Comparison of ENCODE assay signal across 1 cellular context in the genomic region with DNA sequence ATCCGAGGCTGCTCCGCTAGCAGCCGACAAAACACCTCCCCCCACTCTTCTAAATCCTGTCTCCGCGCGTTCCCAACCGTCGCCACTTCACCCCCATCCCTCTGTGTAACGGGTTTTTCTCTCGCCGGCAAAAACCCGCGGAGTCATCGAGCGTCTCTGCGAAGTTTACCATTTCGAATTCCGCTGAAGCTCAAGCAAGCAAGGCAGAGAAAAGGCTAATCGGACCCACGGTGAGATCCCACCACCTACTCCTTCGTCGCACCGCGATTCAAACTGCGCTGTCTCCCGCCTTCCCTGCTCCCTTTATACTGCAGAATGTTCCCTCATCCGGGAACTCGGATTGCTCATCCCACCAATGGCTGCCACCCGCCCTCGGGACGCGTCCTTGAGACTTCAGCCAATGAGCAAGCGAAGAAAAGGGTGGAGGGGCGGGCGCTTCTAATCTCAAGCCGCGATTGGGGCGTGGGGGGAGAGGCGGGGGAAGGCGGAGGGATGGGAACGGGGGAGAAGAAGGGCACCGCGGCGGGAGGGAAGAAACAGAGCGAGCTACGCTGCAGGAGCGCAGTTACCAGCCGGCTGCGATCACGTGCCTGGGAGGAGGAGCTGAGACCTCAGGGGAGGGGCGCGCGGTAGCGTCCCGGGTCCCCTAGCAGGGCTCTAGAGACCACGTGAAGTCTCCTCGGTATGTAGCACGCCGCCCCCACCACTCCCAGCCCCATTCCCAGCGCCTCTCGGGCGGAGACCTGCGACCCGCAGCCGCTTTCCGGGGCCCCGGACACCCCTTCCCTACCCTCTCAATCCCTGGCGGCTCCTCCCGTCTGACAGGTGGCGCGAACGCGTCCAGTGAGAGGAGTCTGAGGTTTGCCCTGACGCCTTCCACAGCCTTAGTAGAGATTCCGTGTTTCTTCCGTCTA.
TF ChIP-seq lines count a peak whose summit lies in the region.

A gene (minus strand): TSS at position 277 of the 914 bp plus-strand sequence. CDS start 105 bp downstream, at position 172.

TF ChIP-seq in K562, 482 proteins besides CTCF, POLR2A, EP300 and RAD21 (continued from another document and continues in another):
- TF ChIP-seq, protein P1, sequence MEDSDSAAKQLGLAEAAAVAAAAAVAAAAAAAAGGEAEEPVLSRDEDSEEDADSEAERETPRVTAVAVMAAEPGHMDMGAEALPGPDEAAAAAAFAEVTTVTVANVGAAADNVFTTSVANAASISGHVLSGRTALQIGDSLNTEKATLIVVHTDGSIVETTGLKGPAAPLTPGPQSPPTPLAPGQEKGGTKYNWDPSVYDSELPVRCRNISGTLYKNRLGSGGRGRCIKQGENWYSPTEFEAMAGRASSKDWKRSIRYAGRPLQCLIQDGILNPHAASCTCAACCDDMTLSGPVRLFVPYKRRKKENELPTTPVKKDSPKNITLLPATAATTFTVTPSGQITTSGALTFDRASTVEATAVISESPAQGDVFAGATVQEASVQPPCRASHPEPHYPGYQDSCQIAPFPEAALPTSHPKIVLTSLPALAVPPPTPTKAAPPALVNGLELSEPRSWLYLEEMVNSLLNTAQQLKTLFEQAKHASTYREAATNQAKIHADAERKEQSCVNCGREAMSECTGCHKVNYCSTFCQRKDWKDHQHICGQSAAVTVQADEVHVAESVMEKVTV (CRISPR knock-in tag; IDR thresholded peaks at IDR 0.05), result no peak
- TF ChIP-seq RBFOX2 (IDR thresholded peaks at IDR 0.05; ENCODE audit: low read depth, low read length), result peak; percentile 97
- TF ChIP-seq TSC22D4 (tag; IDR thresholded peaks at IDR 0.05), result no peak
- no peak for TF ChIP-seq ZKSCAN8 (CRISPR knock-in tag; IDR thresholded peaks at IDR 0.05)
- no peak for TF ChIP-seq KDM4B (IDR thresholded peaks at IDR 0.05; ENCODE audit: borderline replicate concordance in 2 of 2, low read depth in 1 of 2)
- TF ChIP-seq STAT5A (IDR thresholded peaks at IDR 0.05; ENCODE audit: borderline replicate concordance, low read length), result no peak
- no peak for TF ChIP-seq NFE2L1 (tag; IDR thresholded peaks at IDR 0.05; ENCODE audit: borderline replicate concordance, low read depth)
- no peak for TF ChIP-seq ARHGAP35 (IDR thresholded peaks at IDR 0.05; ENCODE audit: partially characterized antibody)
- no peak for TF ChIP-seq ZSCAN32 (CRISPR knock-in tag; IDR thresholded peaks at IDR 0.05)
- TF ChIP-seq, protein P2, sequence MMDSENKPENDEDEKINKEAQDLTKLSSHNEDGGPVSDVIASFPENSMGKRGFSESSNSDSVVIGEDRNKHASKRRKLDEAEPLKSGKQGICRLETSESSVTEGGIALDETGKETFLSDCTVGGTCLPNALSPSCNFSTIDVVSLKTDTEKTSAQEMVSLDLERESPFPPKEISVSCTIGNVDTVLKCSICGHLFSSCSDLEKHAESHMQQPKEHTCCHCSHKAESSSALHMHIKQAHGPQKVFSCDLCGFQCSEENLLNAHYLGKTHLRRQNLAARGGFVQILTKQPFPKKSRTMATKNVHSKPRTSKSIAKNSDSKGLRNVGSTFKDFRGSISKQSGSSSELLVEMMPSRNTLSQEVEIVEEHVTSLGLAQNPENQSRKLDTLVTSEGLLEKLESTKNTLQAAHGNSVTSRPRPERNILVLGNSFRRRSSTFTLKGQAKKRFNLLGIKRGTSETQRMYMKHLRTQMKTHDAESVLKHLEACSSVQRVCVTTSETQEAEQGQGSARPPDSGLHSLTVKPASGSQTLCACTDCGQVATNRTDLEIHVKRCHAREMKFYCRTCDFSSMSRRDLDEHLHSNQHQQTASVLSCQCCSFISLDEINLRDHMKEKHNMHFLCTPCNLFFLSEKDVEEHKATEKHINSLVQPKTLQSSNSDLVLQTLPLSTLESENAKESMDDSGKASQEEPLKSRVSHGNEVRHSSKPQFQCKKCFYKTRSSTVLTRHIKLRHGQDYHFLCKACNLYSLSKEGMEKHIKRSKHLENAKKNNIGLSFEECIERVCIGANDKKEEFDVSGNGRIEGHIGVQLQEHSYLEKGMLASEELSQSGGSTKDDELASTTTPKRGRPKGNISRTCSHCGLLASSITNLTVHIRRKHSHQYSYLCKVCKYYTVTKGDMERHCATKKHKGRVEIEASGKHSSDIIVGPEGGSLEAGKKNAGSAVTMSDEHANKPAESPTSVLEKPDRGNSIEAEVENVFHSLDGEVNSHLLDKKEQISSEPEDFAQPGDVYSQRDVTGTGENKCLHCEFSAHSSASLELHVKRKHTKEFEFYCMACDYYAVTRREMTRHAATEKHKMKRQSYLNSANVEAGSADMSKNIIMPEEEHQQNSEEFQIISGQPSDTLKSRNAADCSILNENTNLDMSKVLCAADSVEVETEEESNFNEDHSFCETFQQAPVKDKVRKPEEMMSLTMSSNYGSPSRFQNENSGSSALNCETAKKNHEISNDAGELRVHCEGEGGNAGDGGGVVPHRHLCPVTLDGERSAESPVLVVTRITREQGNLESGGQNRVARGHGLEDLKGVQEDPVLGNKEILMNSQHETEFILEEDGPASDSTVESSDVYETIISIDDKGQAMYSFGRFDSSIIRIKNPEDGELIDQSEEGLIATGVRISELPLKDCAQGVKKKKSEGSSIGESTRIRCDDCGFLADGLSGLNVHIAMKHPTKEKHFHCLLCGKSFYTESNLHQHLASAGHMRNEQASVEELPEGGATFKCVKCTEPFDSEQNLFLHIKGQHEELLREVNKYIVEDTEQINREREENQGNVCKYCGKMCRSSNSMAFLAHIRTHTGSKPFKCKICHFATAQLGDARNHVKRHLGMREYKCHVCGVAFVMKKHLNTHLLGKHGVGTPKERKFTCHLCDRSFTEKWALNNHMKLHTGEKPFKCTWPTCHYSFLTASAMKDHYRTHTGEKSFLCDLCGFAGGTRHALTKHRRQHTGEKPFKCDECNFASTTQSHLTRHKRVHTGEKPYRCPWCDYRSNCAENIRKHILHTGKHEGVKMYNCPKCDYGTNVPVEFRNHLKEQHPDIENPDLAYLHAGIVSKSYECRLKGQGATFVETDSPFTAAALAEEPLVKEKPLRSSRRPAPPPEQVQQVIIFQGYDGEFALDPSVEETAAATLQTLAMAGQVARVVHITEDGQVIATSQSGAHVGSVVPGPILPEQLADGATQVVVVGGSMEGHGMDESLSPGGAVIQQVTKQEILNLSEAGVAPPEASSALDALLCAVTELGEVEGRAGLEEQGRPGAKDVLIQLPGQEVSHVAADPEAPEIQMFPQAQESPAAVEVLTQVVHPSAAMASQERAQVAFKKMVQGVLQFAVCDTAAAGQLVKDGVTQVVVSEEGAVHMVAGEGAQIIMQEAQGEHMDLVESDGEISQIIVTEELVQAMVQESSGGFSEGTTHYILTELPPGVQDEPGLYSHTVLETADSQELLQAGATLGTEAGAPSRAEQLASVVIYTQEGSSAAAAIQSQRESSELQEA (IDR thresholded peaks at IDR 0.05; ENCODE audit: low read depth), result no peak
- no peak for TF ChIP-seq NUFIP1 (IDR thresholded peaks at IDR 0.05; ENCODE audit: partially characterized antibody)
- no peak; the same call in 1 of the 2 replicates for TF ChIP-seq NCOA1 (IDR thresholded peaks at IDR 0.05; ENCODE audit: low read depth)
- TF ChIP-seq BRCA1 (IDR thresholded peaks at IDR 0.05), result no peak
- no peak for TF ChIP-seq BRCA1 (CRISPR knock-in tag; IDR thresholded peaks at IDR 0.05)
- TF ChIP-seq MTA3 (IDR thresholded peaks at IDR 0.05; ENCODE audit: borderline replicate concordance), result peak; percentile 98
- no peak for TF ChIP-seq YBX1 (IDR thresholded peaks at IDR 0.05)
- no peak for TF ChIP-seq KDM1A (IDR thresholded peaks at IDR 0.05)
- TF ChIP-seq, protein P3, sequence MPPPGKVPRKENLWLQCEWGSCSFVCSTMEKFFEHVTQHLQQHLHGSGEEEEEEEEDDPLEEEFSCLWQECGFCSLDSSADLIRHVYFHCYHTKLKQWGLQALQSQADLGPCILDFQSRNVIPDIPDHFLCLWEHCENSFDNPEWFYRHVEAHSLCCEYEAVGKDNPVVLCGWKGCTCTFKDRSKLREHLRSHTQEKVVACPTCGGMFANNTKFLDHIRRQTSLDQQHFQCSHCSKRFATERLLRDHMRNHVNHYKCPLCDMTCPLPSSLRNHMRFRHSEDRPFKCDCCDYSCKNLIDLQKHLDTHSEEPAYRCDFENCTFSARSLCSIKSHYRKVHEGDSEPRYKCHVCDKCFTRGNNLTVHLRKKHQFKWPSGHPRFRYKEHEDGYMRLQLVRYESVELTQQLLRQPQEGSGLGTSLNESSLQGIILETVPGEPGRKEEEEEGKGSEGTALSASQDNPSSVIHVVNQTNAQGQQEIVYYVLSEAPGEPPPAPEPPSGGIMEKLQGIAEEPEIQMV (tag; conservative IDR thresholded peaks at IDR 0.05; ENCODE audit: low read depth), result no peak
- TF ChIP-seq, protein P4, sequence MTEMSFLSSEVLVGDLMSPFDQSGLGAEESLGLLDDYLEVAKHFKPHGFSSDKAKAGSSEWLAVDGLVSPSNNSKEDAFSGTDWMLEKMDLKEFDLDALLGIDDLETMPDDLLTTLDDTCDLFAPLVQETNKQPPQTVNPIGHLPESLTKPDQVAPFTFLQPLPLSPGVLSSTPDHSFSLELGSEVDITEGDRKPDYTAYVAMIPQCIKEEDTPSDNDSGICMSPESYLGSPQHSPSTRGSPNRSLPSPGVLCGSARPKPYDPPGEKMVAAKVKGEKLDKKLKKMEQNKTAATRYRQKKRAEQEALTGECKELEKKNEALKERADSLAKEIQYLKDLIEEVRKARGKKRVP (CRISPR knock-in tag; IDR thresholded peaks at IDR 0.05), result no peak
- no peak for TF ChIP-seq SOX6 (IDR thresholded peaks at IDR 0.05)
- no peak for TF ChIP-seq KLF6 (CRISPR knock-in tag; IDR thresholded peaks at IDR 0.05; ENCODE audit: borderline replicate concordance)
- TF ChIP-seq SMC3 (conservative IDR thresholded peaks at IDR 0.05; ENCODE audit: insufficient read depth, low read depth, low read length), result no peak
- TF ChIP-seq, protein P5, sequence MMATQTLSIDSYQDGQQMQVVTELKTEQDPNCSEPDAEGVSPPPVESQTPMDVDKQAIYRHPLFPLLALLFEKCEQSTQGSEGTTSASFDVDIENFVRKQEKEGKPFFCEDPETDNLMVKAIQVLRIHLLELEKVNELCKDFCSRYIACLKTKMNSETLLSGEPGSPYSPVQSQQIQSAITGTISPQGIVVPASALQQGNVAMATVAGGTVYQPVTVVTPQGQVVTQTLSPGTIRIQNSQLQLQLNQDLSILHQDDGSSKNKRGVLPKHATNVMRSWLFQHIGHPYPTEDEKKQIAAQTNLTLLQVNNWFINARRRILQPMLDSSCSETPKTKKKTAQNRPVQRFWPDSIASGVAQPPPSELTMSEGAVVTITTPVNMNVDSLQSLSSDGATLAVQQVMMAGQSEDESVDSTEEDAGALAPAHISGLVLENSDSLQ (IDR thresholded peaks at IDR 0.05), result peak; percentile 40; the same call in 1 of the 2 replicates
- TF ChIP-seq ESRRB (CRISPR knock-in tag; IDR thresholded peaks at IDR 0.05; ENCODE audit: borderline replicate concordance), result no peak
- no peak for TF ChIP-seq ZFP36 (IDR thresholded peaks at IDR 0.05; ENCODE audit: low read depth, low read length, partially characterized antibody)
- TF ChIP-seq ZBTB17 (CRISPR knock-in tag; IDR thresholded peaks at IDR 0.05), result no peak
- TF ChIP-seq ZNF830 (CRISPR knock-in tag; IDR thresholded peaks at IDR 0.05), result 0 out of 2 replicates have a peak, but pooled peaks have one; percentile 42
- TF ChIP-seq, protein P6, sequence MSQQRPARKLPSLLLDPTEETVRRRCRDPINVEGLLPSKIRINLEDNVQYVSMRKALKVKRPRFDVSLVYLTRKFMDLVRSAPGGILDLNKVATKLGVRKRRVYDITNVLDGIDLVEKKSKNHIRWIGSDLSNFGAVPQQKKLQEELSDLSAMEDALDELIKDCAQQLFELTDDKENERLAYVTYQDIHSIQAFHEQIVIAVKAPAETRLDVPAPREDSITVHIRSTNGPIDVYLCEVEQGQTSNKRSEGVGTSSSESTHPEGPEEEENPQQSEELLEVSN (IDR thresholded peaks at IDR 0.05; ENCODE audit: borderline replicate concordance in 1 of 2, extremely low read depth in 1 of 2, insufficient read depth in 1 of 2, insufficient read length in 1 of 2, low read depth in 1 of 2, low read length in 1 of 2, poor library complexity in 1 of 2, severe bottlenecking in 1 of 2), result peak; percentile 66 to 76
- no peak; the same call in 1 of the 2 replicates for TF ChIP-seq RFX1 (IDR thresholded peaks at IDR 0.05)
- TF ChIP-seq, protein P7, sequence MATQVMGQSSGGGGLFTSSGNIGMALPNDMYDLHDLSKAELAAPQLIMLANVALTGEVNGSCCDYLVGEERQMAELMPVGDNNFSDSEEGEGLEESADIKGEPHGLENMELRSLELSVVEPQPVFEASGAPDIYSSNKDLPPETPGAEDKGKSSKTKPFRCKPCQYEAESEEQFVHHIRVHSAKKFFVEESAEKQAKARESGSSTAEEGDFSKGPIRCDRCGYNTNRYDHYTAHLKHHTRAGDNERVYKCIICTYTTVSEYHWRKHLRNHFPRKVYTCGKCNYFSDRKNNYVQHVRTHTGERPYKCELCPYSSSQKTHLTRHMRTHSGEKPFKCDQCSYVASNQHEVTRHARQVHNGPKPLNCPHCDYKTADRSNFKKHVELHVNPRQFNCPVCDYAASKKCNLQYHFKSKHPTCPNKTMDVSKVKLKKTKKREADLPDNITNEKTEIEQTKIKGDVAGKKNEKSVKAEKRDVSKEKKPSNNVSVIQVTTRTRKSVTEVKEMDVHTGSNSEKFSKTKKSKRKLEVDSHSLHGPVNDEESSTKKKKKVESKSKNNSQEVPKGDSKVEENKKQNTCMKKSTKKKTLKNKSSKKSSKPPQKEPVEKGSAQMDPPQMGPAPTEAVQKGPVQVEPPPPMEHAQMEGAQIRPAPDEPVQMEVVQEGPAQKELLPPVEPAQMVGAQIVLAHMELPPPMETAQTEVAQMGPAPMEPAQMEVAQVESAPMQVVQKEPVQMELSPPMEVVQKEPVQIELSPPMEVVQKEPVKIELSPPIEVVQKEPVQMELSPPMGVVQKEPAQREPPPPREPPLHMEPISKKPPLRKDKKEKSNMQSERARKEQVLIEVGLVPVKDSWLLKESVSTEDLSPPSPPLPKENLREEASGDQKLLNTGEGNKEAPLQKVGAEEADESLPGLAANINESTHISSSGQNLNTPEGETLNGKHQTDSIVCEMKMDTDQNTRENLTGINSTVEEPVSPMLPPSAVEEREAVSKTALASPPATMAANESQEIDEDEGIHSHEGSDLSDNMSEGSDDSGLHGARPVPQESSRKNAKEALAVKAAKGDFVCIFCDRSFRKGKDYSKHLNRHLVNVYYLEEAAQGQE (CRISPR knock-in tag; IDR thresholded peaks at IDR 0.05; ENCODE audit: low read depth), result no peak
- no peak for TF ChIP-seq ZNF778 (CRISPR knock-in tag; IDR thresholded peaks at IDR 0.05)
- TF ChIP-seq TAF9B (IDR thresholded peaks at IDR 0.05; ENCODE audit: partially characterized antibody), result peak; percentile 94
- TF ChIP-seq, protein P8, sequence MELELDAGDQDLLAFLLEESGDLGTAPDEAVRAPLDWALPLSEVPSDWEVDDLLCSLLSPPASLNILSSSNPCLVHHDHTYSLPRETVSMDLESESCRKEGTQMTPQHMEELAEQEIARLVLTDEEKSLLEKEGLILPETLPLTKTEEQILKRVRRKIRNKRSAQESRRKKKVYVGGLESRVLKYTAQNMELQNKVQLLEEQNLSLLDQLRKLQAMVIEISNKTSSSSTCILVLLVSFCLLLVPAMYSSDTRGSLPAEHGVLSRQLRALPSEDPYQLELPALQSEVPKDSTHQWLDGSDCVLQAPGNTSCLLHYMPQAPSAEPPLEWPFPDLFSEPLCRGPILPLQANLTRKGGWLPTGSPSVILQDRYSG (tag; conservative IDR thresholded peaks at IDR 0.05; ENCODE audit: low read depth), result no peak
- TF ChIP-seq FOXJ2 (tag; IDR thresholded peaks at IDR 0.05), result no peak
- TF ChIP-seq, protein P9, sequence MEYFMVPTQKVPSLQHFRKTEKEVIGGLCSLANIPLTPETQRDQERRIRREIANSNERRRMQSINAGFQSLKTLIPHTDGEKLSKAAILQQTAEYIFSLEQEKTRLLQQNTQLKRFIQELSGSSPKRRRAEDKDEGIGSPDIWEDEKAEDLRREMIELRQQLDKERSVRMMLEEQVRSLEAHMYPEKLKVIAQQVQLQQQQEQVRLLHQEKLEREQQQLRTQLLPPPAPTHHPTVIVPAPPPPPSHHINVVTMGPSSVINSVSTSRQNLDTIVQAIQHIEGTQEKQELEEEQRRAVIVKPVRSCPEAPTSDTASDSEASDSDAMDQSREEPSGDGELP (CRISPR knock-in tag; IDR thresholded peaks at IDR 0.05; ENCODE audit: borderline replicate concordance), result peak; percentile 84
- TF ChIP-seq POLR3G (IDR thresholded peaks at IDR 0.05; ENCODE audit: extremely low read depth, insufficient read length, insufficient replicate concordance), result no peak
